12 cellular contexts compared by ENCODE assay signal in genomic region chr7:135291809-135292253, GRCh38. TPM values are rescaled to one million over a fixed set of nuclear protein-coding genes. Genes with fewer than 3 reads are reported as not detected.
A peak's percentile ranks its signal among the peaks of the same experiment; 100 is the strongest.
DNase-seq lines count a peak whose midpoint lies in the region; ATAC-seq, FAIRE-seq and TF ChIP-seq lines count a peak whose summit lies in the region.
"Had no signal": no experiment of that assay in that cellular context is flagged by ENCODE, and none has a peak within 500 bp of the region (broad histone marks: within the 10 kb centered on the region; RNA-seq: fewer than 3 reads in every experiment).

No MANE protein-coding gene starts in this region.

- peak; percentile 73 for FAIRE-seq in RCC 7860 (lab: Jason Lieb, UNC)

- H3K4me3 ChIP-seq in AG04450 (ENCODE audit: low read depth, low read length), result no peak overlapping the region
- H3K4me3 ChIP-seq: ascending aorta had no signal

- peaks cover 21% of the 10 kb centered on the region for H3K4me1 Mint-ChIP-seq in HFFc6 (ENCODE audit: low read depth)
- no peaks in the 10 kb centered on the region for H3K4me1 Mint-ChIP-seq in T-helper 2 cell treated with Interferon-gamma antibody and Interleukin-4, amounts not matched to agents 5 μg/mL and 100 μg/mL, for 36 hours (ENCODE audit: low read depth)

- H3K27me3 Mint-ChIP-seq in HFFc6 (ENCODE audit: insufficient read depth), result peaks cover 1% of the 10 kb centered on the region; the same call in 1 of the 2 replicates
- H3K27me3 Mint-ChIP-seq in T-helper 2 cell treated with Interferon-gamma antibody and Interleukin-4, amounts not matched to agents 5 μg/mL and 100 μg/mL, for 36 hours (ENCODE audit: low read depth), result peaks cover 5% of the 10 kb centered on the region

- no peak for TF ChIP-seq CTCF in AG04450 (IDR thresholded peaks at IDR 0.05; ENCODE audit: low read depth, low read length)
- no peak for TF ChIP-seq CTCF in HFFc6 (IDR thresholded peaks at IDR 0.05)

- peak overlapping the region; percentile 38; the same call in 1 of the 2 replicates for H3K4me3 Mint-ChIP-seq in HFFc6
- no peak overlapping the region for H3K4me3 Mint-ChIP-seq in T-helper 2 cell treated with Interferon-gamma antibody and Interleukin-4, amounts not matched to agents 5 μg/mL and 100 μg/mL, for 36 hours

- no peaks in the 10 kb centered on the region for H3K27me3 ChIP-seq in AG04450 (ENCODE audit: control insufficient read depth, insufficient read depth, low read length)
- H3K27me3 ChIP-seq: ascending aorta had no signal

- ATAC-seq in GM21825 (IDR thresholded peaks at IDR 0.05; ENCODE audit: unreplicated experiment), result no peak

- no peaks in the 10 kb centered on the region for H3K36me3 Mint-ChIP-seq in HFFc6 (ENCODE audit: low read depth)
- H3K36me3 Mint-ChIP-seq in T-helper 2 cell treated with Interferon-gamma antibody and Interleukin-4, amounts not matched to agents 5 μg/mL and 100 μg/mL, for 36 hours (ENCODE audit: low read depth), result no peaks in the 10 kb centered on the region

- no peaks in the 10 kb centered on the region for H3K9me3 Mint-ChIP-seq in HFFc6
- H3K9me3 Mint-ChIP-seq in T-helper 2 cell treated with Interferon-gamma antibody and Interleukin-4, amounts not matched to agents 5 μg/mL and 100 μg/mL, for 36 hours, result no peaks in the 10 kb centered on the region

- CTCF ChIA-PET in AG04450 (lab: Charles Lee), result interaction anchor here (1.5 to 2.4 kb wide), 2 partner anchors 11 to 18 kb away, joined by 7 to 10 read pairs; no protein-coding TSS in a partner anchor

- peak overlapping the region; percentile 89 for H3K27ac Mint-ChIP-seq in HFFc6
- no peak overlapping the region for H3K27ac Mint-ChIP-seq in T-helper 2 cell treated with Interferon-gamma antibody and Interleukin-4, amounts not matched to agents 5 μg/mL and 100 μg/mL, for 36 hours

- POLR2A ChIA-PET in AG04450 (lab: Yijun Ruan, JAX), result no interaction called here

- H3K27ac ChIP-seq in AG04450 (ENCODE audit: low read depth, low read length), result no peak overlapping the region
- H3K27ac ChIP-seq: ascending aorta had no signal

- H3K9me3 ChIP-seq in AG04450 (ENCODE audit: control insufficient read depth, insufficient read depth, low read length), result no peaks in the 10 kb centered on the region

- DNase-seq in AG04450 (ENCODE audit: low read depth, low spot score) (peak; percentile 18), HFFc6 (peak; percentile 83), RCC 7860 (ENCODE audit: low spot score) (peak; percentile 93), fibroblast of peridontal ligament (ENCODE audit: extremely low read depth) (peak; percentile 1), SKM-1 treated with dmso at 0.1 percent for 144 hours (lab: John Stamatoyannopoulos, UW; ENCODE audit: unreplicated experiment) (no peak)
- DNase-seq in T-helper 2 cell treated with Interferon-gamma antibody and Interleukin-4, amounts not matched to agents 5 μg/mL and 100 μg/mL, for 36 hours (ENCODE audit: low spot score), result no peak
- no peak for DNase-seq in stimulated activated CD4-positive, alpha-beta T cell treated with anti-CD3 and anti-CD28 coated beads, Interleukin-4, amount 100 ng/mL, for 24 hours
- DNase-seq: mesendoderm had no signal

RNA-seq across cellular contexts. Expression of gene STRA8, which starts 58.2 kb away (rescaled TPM):
- polyA plus RNA-seq in AG04450 (2011; rRNA removed), result not detected in 2 replicates
- polyA minus RNA-seq in AG04450 (2011; rRNA and poly(A)+ RNA removed), result not detected in 2 replicates
- total RNA-seq in HFFc6 (2021; fragmentation: NEBNext Ultra II Directional; extraction: Animal tissue kit (Norgen Biotek cat#: 25700)), result not detected
- total RNA-seq: activated CD8-positive, alpha-beta memory T cell treated with anti-CD3 and anti-CD28 coated beads for 36 hours; ascending aorta; skeletal muscle tissue had no signal

Comparison
In these comparisons a context has a peak if more than half of its experiments do, and no peak if none do; other contexts are left out.
1. DNase-seq: peak in AG04450 (single experiment), HFFc6 (single experiment), RCC 7860 (single experiment) and fibroblast of peridontal ligament (single experiment); none in SKM-1 treated with dmso at 0.1 percent for 144 hours (single experiment), T-helper 2 cell treated with Interferon-gamma antibody and Interleukin-4, amounts not matched to agents 5 μg/mL and 100 μg/mL, for 36 hours (single experiment) and stimulated activated CD4-positive, alpha-beta T cell treated with anti-CD3 and anti-CD28 coated beads, Interleukin-4, amount 100 ng/mL, for 24 hours (single experiment).